1 cellular context compared by ENCODE assay signal in genomic region chr6:159966981-159967380, GRCh38.
TF ChIP-seq lines count a peak whose summit lies in the region.

No MANE protein-coding gene starts in this region.

TF ChIP-seq in K562, 482 proteins besides CTCF, POLR2A, EP300 and RAD21:
- peak; percentile 25 to 44; a peak in 2 of 4 replicates for TF ChIP-seq TRIM24 (IDR thresholded peaks at IDR 0.05)
- TF ChIP-seq SLC30A9 (CRISPR knock-in tag; IDR thresholded peaks at IDR 0.05), result no peak
- TF ChIP-seq CEBPG (CRISPR knock-in tag; IDR thresholded peaks at IDR 0.05), result peak; percentile 18; the same call in 1 of the 2 replicates
- peak; percentile 59 to 77 for TF ChIP-seq CEBPG (tag; conservative IDR thresholded peaks at IDR 0.05 in 1 of 2, IDR thresholded peaks at IDR 0.05 in 1 of 2)
- TF ChIP-seq, protein P1, sequence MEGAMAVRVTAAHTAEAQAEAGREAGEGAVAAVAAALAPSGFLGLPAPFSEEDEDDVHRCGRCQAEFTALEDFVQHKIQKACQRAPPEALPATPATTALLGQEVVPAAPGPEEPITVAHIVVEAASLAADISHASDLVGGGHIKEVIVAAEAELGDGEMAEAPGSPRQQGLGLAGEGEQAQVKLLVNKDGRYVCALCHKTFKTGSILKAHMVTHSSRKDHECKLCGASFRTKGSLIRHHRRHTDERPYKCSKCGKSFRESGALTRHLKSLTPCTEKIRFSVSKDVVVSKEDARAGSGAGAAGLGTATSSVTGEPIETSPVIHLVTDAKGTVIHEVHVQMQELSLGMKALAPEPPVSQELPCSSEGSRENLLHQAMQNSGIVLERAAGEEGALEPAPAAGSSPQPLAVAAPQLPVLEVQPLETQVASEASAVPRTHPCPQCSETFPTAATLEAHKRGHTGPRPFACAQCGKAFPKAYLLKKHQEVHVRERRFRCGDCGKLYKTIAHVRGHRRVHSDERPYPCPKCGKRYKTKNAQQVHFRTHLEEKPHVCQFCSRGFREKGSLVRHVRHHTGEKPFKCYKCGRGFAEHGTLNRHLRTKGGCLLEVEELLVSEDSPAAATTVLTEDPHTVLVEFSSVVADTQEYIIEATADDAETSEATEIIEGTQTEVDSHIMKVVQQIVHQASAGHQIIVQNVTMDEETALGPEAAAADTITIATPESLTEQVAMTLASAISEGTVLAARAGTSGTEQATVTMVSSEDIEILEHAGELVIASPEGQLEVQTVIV (CRISPR knock-in tag; IDR thresholded peaks at IDR 0.05; ENCODE audit: borderline replicate concordance), result 0 out of 2 replicates have a peak, but pooled peaks have one; percentile 16
- TF ChIP-seq, protein P2, sequence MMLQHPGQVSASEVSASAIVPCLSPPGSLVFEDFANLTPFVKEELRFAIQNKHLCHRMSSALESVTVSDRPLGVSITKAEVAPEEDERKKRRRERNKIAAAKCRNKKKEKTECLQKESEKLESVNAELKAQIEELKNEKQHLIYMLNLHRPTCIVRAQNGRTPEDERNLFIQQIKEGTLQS (IDR thresholded peaks at IDR 0.05), result peak; percentile 84
- TF ChIP-seq, protein P2 (CRISPR knock-in tag; conservative IDR thresholded peaks at IDR 0.05), result no peak
TF ChIP-seq in K562: peak in this region for 4.
